In genomic region chr16:82660078-82660645, GRCh38 we compare ENCODE assay signal across 1 cellular context.
TF ChIP-seq lines count a peak whose summit lies in the region.

No MANE protein-coding gene starts in this region.

TF ChIP-seq in HepG2, 621 proteins besides CTCF, POLR2A, EP300 and RAD21 (continued from another document):
- TF ChIP-seq E2F1 (CRISPR knock-in tag; IDR thresholded peaks at IDR 0.05) (no peak), SIN3A (IDR thresholded peaks at IDR 0.05; ENCODE audit: borderline replicate concordance, low read depth, low read length) (no peak), MTERF4 (CRISPR knock-in tag; IDR thresholded peaks at IDR 0.05) (no peak), HOXA7 (CRISPR knock-in tag; IDR thresholded peaks at IDR 0.05) (no peak), ZNF629 (CRISPR knock-in tag; conservative IDR thresholded peaks at IDR 0.05) (no peak)
